ENCODE assay signal across 8 cellular contexts in the genomic region with DNA sequence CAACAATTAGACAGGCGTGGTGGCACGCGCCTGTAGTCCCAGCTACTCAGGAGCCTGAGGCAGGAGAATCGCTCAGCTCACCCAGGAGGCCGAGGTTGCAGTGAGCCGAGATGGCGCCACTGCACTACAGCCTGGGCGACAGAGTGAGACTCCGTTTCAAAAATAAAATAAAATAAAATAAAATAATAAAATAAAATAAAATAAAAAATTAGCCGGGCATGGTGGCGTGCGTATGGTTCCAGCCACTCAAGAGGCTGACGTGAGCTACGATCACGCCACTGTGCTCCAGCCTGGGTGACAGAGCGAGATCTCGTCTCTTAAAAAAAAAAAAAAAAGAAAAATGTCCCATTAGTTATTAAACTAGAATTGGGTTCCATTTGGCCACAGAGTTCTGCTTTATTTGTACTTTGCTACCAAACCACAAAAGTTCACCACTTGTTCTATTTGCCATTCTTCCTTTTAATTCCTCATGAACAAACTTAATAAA. TPM values are rescaled to one million over a fixed set of nuclear protein-coding genes. Genes with fewer than 3 reads are reported as not detected.
DNase-seq lines count a peak whose midpoint lies in the region; ATAC-seq and TF ChIP-seq lines count a peak whose summit lies in the region.

No MANE protein-coding gene starts in this region.

- in situ Hi-C loops in GM13977 (cut with MboI; ENCODE audit: low pct_unique_long_range_greater_than_20kb, low sequenced_read_pairs, unreplicated experiment) = no loop called here

- peak overlapping the region; percentile 85 to 92 for H3K4me3 Mint-ChIP-seq in stimulated activated naive CD8-positive, alpha-beta T cell treated with anti-CD3 and anti-CD28 coated beads, Interleukin-15, amount 100 ng/mL, for 72 hours

- H3K27ac Mint-ChIP-seq in stimulated activated naive CD8-positive, alpha-beta T cell treated with anti-CD3 and anti-CD28 coated beads, Interleukin-15, amount 100 ng/mL, for 72 hours = peak overlapping the region; percentile 94 to 97

- no peaks in the 10 kb centered on the region for H3K9me3 ChIP-seq in iPS-18c (ENCODE audit: control insufficient read depth, insufficient read depth, low read length)

- peak overlapping the region; percentile 72 for H3K4me3 ChIP-seq in Jurkat, Clone E6-1 (ENCODE audit: low read length)
- peak overlapping the region; percentile 84; the same call in 1 of the 2 replicates for H3K4me3 ChIP-seq in iPS-18c (ENCODE audit: insufficient read depth, low read depth, low read length)

- H3K4me1 Mint-ChIP-seq in stimulated activated naive CD8-positive, alpha-beta T cell treated with anti-CD3 and anti-CD28 coated beads, Interleukin-15, amount 100 ng/mL, for 72 hours = peaks cover 70% of the 10 kb centered on the region

- H3K27me3 Mint-ChIP-seq in stimulated activated naive CD8-positive, alpha-beta T cell treated with anti-CD3 and anti-CD28 coated beads, Interleukin-15, amount 100 ng/mL, for 72 hours = no peaks in the 10 kb centered on the region

- TF ChIP-seq CTCF in GM13977 (IDR thresholded peaks at IDR 0.05; ENCODE audit: extremely low read depth, insufficient read depth, missing control alignments) = no peak

- ATAC-seq in stimulated activated naive CD8-positive, alpha-beta T cell treated with anti-CD3 and anti-CD28 coated beads, Interleukin-15, amount 100 ng/mL, for 72 hours = no peak

- DNase-seq in Jurkat, Clone E6-1 (ENCODE audit: low read depth, low spot score) = no peak
- DNase-seq in activated naive CD4-positive, alpha-beta T cell treated with Interleukin-2 at 50 U/mL for 16 hours = peak; percentile 45
- DNase-seq in stimulated activated naive CD8-positive, alpha-beta T cell treated with anti-CD3 and anti-CD28 coated beads, Interleukin-15, amount 100 ng/mL, for 72 hours = no peak
- DNase-seq in NCI-H526 treated with DMSO at 0.1 percent for 48 hours (lab: John Stamatoyannopoulos, UW) (no peak), NCI-H774 (lab: John Stamatoyannopoulos, UW) (no peak), DMS53 treated with DMSO at 0.1 percent for 48 hours (lab: John Stamatoyannopoulos, UW; ENCODE audit: unreplicated experiment) (no peak), GM13977 (ENCODE audit: low spot score) (no peak)

- H3K9me3 Mint-ChIP-seq in stimulated activated naive CD8-positive, alpha-beta T cell treated with anti-CD3 and anti-CD28 coated beads, Interleukin-15, amount 100 ng/mL, for 72 hours = no peaks in the 10 kb centered on the region

RNA-seq across cellular contexts. Expression of gene CYTH1, which starts 1.2 kb away (rescaled TPM):
- 99.1 TPM for polyA plus RNA-seq in Jurkat, Clone E6-1 (2012; ENCODE audit: insufficient read depth, insufficient read length)

RNA-seq across cellular contexts. Expression of gene USP36, which starts 59.7 kb away (rescaled TPM):
- 41.3 TPM for polyA plus RNA-seq in Jurkat, Clone E6-1 (2012; ENCODE audit: insufficient read depth, insufficient read length)
